In genomic region chr14:75409425-75410205, GRCh38 we compare ENCODE assay signal across 1 cellular context.
TF ChIP-seq lines count a peak whose summit lies in the region.

No MANE protein-coding gene starts in this region.

TF ChIP-seq in H1, 55 proteins besides CTCF, POLR2A, EP300 and RAD21:
- TF ChIP-seq TAF7 (optimal IDR thresholded peaks at IDR 0.05; ENCODE audit: borderline replicate concordance, low read depth, low read length) = no peak
- TF ChIP-seq JUN (IDR thresholded peaks at IDR 0.05; ENCODE audit: low read depth, low read length) = no peak
- TF ChIP-seq POU5F1 (IDR thresholded peaks at IDR 0.05; ENCODE audit: low read depth, low read length) = no peak
- no peak for TF ChIP-seq CREB1 (IDR thresholded peaks at IDR 0.05)
- TF ChIP-seq, protein P1, sequence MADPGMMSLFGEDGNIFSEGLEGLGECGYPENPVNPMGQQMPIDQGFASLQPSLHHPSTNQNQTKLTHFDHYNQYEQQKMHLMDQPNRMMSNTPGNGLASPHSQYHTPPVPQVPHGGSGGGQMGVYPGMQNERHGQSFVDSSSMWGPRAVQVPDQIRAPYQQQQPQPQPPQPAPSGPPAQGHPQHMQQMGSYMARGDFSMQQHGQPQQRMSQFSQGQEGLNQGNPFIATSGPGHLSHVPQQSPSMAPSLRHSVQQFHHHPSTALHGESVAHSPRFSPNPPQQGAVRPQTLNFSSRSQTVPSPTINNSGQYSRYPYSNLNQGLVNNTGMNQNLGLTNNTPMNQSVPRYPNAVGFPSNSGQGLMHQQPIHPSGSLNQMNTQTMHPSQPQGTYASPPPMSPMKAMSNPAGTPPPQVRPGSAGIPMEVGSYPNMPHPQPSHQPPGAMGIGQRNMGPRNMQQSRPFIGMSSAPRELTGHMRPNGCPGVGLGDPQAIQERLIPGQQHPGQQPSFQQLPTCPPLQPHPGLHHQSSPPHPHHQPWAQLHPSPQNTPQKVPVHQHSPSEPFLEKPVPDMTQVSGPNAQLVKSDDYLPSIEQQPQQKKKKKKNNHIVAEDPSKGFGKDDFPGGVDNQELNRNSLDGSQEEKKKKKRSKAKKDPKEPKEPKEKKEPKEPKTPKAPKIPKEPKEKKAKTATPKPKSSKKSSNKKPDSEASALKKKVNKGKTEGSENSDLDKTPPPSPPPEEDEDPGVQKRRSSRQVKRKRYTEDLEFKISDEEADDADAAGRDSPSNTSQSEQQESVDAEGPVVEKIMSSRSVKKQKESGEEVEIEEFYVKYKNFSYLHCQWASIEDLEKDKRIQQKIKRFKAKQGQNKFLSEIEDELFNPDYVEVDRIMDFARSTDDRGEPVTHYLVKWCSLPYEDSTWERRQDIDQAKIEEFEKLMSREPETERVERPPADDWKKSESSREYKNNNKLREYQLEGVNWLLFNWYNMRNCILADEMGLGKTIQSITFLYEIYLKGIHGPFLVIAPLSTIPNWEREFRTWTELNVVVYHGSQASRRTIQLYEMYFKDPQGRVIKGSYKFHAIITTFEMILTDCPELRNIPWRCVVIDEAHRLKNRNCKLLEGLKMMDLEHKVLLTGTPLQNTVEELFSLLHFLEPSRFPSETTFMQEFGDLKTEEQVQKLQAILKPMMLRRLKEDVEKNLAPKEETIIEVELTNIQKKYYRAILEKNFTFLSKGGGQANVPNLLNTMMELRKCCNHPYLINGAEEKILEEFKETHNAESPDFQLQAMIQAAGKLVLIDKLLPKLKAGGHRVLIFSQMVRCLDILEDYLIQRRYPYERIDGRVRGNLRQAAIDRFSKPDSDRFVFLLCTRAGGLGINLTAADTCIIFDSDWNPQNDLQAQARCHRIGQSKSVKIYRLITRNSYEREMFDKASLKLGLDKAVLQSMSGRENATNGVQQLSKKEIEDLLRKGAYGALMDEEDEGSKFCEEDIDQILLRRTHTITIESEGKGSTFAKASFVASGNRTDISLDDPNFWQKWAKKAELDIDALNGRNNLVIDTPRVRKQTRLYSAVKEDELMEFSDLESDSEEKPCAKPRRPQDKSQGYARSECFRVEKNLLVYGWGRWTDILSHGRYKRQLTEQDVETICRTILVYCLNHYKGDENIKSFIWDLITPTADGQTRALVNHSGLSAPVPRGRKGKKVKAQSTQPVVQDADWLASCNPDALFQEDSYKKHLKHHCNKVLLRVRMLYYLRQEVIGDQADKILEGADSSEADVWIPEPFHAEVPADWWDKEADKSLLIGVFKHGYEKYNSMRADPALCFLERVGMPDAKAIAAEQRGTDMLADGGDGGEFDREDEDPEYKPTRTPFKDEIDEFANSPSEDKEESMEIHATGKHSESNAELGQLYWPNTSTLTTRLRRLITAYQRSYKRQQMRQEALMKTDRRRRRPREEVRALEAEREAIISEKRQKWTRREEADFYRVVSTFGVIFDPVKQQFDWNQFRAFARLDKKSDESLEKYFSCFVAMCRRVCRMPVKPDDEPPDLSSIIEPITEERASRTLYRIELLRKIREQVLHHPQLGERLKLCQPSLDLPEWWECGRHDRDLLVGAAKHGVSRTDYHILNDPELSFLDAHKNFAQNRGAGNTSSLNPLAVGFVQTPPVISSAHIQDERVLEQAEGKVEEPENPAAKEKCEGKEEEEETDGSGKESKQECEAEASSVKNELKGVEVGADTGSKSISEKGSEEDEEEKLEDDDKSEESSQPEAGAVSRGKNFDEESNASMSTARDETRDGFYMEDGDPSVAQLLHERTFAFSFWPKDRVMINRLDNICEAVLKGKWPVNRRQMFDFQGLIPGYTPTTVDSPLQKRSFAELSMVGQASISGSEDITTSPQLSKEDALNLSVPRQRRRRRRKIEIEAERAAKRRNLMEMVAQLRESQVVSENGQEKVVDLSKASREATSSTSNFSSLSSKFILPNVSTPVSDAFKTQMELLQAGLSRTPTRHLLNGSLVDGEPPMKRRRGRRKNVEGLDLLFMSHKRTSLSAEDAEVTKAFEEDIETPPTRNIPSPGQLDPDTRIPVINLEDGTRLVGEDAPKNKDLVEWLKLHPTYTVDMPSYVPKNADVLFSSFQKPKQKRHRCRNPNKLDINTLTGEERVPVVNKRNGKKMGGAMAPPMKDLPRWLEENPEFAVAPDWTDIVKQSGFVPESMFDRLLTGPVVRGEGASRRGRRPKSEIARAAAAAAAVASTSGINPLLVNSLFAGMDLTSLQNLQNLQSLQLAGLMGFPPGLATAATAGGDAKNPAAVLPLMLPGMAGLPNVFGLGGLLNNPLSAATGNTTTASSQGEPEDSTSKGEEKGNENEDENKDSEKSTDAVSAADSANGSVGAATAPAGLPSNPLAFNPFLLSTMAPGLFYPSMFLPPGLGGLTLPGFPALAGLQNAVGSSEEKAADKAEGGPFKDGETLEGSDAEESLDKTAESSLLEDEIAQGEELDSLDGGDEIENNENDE (IDR thresholded peaks at IDR 0.05; ENCODE audit: insufficient replicate concordance, low read length) = no peak
- TF ChIP-seq CBX5 (IDR thresholded peaks at IDR 0.05; ENCODE audit: low read depth, low read length) = no peak
- TF ChIP-seq HDAC6 (IDR thresholded peaks at IDR 0.05; ENCODE audit: low read depth, low read length) = no peak
- no peak for TF ChIP-seq JUND (IDR thresholded peaks at IDR 0.05; ENCODE audit: low read length)
- TF ChIP-seq SP1 (IDR thresholded peaks at IDR 0.05; ENCODE audit: low read depth, low read length) = no peak
- no peak for TF ChIP-seq ASH2L (IDR thresholded peaks at IDR 0.05; ENCODE audit: low read length)
- no peak for TF ChIP-seq SIN3A (conservative IDR thresholded peaks at IDR 0.05 in 1 of 2, IDR thresholded peaks at IDR 0.05 in 1 of 2; ENCODE audit: low read depth in 1 of 2, low read length in 2 of 2)
- TF ChIP-seq CEBPB (IDR thresholded peaks at IDR 0.05; ENCODE audit: low read depth, low read length) = no peak
- no peak for TF ChIP-seq SUZ12 (IDR thresholded peaks at IDR 0.05; ENCODE audit: low read length)
- TF ChIP-seq TEAD4 (IDR thresholded peaks at IDR 0.05; ENCODE audit: low read depth, low read length) = no peak
- TF ChIP-seq SAP30 (IDR thresholded peaks at IDR 0.05; ENCODE audit: insufficient read depth, insufficient replicate concordance, low read length) = no peak
- no peak for TF ChIP-seq ATF2 (IDR thresholded peaks at IDR 0.05; ENCODE audit: low read length)
- TF ChIP-seq, protein P2, sequence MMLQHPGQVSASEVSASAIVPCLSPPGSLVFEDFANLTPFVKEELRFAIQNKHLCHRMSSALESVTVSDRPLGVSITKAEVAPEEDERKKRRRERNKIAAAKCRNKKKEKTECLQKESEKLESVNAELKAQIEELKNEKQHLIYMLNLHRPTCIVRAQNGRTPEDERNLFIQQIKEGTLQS (IDR thresholded peaks at IDR 0.05; ENCODE audit: insufficient read depth, low read depth, low read length) = no peak
- no peak for TF ChIP-seq POLR2AphosphoS5 (IDR thresholded peaks at IDR 0.05; ENCODE audit: low read depth, low read length)
- TF ChIP-seq EGR1 (IDR thresholded peaks at IDR 0.05; ENCODE audit: borderline replicate concordance, low read depth, low read length) = no peak
